In genomic region chr17:44203731-44204452, GRCh38 we compare ENCODE assay signal across 8 cellular contexts. TPM values are rescaled to one million over a fixed set of nuclear protein-coding genes. Genes with fewer than 3 reads are reported as not detected.
DNase-seq lines count a peak whose midpoint lies in the region; ATAC-seq, FAIRE-seq and TF ChIP-seq lines count a peak whose summit lies in the region.

No MANE protein-coding gene starts in this region.

- H3K4me1 ChIP-seq in adipocyte (ENCODE audit: control insufficient read depth, insufficient read depth, low read length) (peaks cover 31% of the 10 kb centered on the region), kidney (ENCODE audit: control insufficient read depth in 1 of 2, insufficient read depth in 1 of 2, low read depth in 1 of 2, low read length in 2 of 2) (peaks cover 5% of the 10 kb centered on the region in 2 donors), thyroid gland (peaks cover 5 to 11% of the 10 kb centered on the region in 2 donors)

- H3K36me3 ChIP-seq in adipocyte (ENCODE audit: control insufficient read depth, insufficient read depth, low read length, severe bottlenecking) (peaks cover 22% of the 10 kb centered on the region), kidney (ENCODE audit: control insufficient read depth in 1 of 2, insufficient read depth in 2 of 2, low read length in 2 of 2) (peaks cover 11 to 18% of the 10 kb centered on the region in 2 donors), thyroid gland (peaks cover 23 to 24% of the 10 kb centered on the region in 2 donors)

- H3K9ac ChIP-seq in adipocyte (ENCODE audit: low read length) (no peak overlapping the region), kidney (ENCODE audit: low read length in 2 of 2) (no peak overlapping the region)

- no peak for ATAC-seq in GM18520 (IDR thresholded peaks at IDR 0.05; ENCODE audit: unreplicated experiment)

- WGBS in thyroid gland, 2 donors: 53 to 58% methylated on average over 9 of the region's 9 CpGs

- H3K27me3 ChIP-seq in HL-60 (ENCODE audit: insufficient read depth, poor library complexity, severe bottlenecking) (no peaks in the 10 kb centered on the region), adipocyte (replicated peaks; ENCODE audit: control insufficient read depth, insufficient read depth, low read length) (no peaks in the 10 kb centered on the region), thyroid gland (no peaks in the 10 kb centered on the region)

- CTCF ChIA-PET in RWPE1 (lab: Yijun Ruan, JAX): interaction anchor here (0.6 to 0.7 kb wide), 2 partner anchors 15 to 315 kb away, joined by 5 read pairs; no protein-coding TSS in a partner anchor

- H3K4me3 ChIP-seq in HL-60 (replicated peaks; ENCODE audit: insufficient read depth, low read length) (no peak overlapping the region), adipocyte (ENCODE audit: low read length) (no peak overlapping the region), kidney (ENCODE audit: low read length in 2 of 2) (no peak overlapping the region), thyroid gland (replicated peaks in 1 of 3) (no peak overlapping the region)

- no peak for FAIRE-seq in kidney (lab: Jason Lieb, UNC)

- no peak overlapping the region for H3K27ac ChIP-seq in HL-60 (replicated peaks)
- H3K27ac ChIP-seq in RWPE1: peak overlapping the region; percentile 74
- no peak overlapping the region for H3K27ac ChIP-seq in kidney (ENCODE audit: low read depth in 2 of 2, low read length in 2 of 2)
- H3K27ac ChIP-seq in thyroid gland: no peak overlapping the region

- no peak for TF ChIP-seq POLR2A in thyroid gland (IDR thresholded peaks at IDR 0.05)

- intact Hi-C loops in kidney (cut with DNase I) (no loop called here), thyroid gland (cut with DNase I) (loop anchor here (5.0 kb wide), 1 partner anchor 143 kb away; the partner anchor contains the start of gene GRN)

- POLR2A ChIA-PET in RWPE1 (lab: Yijun Ruan, JAX; ENCODE audit: low non-redundant PET): interaction anchor here (1.3 kb wide), 1 partner anchor 17 kb away, joined by 4 read pairs; the partner anchor contains the start of gene TMUB2

- TF ChIP-seq CTCF in HL-60 (IDR thresholded peaks at IDR 0.05; ENCODE audit: insufficient read depth, low read length) (peak; percentile 59), RWPE1 (conservative IDR thresholded peaks at IDR 0.05; ENCODE audit: low read depth) (peak; percentile 44), kidney (IDR thresholded peaks at IDR 0.05; ENCODE audit: borderline replicate concordance, extremely low read depth, insufficient read depth) (peak; percentile 48), thyroid gland (IDR thresholded peaks at IDR 0.05) (peak; percentile 25 to 74 (median 52))

- H3K9me3 ChIP-seq in adipocyte (ENCODE audit: control insufficient read depth, low read length) (no peaks in the 10 kb centered on the region), kidney (ENCODE audit: control insufficient read depth in 1 of 2, low read length in 2 of 2) (no peaks in the 10 kb centered on the region), thyroid gland (no peaks in the 10 kb centered on the region)

- DNase-seq in DMS153 (lab: John Stamatoyannopoulos, UW) (peak; percentile 33), HL-60 (ENCODE audit: low read depth in 1 of 2, low spot score in 1 of 2) (peak in 1 of 2 experiments; percentile 75), RWPE1 (ENCODE audit: low spot score) (no peak), adipocyte (ENCODE audit: low read depth) (peak; percentile 89), kidney (no peak), thyroid gland (peak; percentile 46 to 50)
- no peak for DNase-seq in activated CD4-positive, CD25-positive, alpha-beta regulatory T cell treated with anti-CD3 and anti-CD28 coated beads, Interleukin-2, amount 50 U/mL, for 72 hours

RNA-seq across cellular contexts. Expression of gene ATXN7L3, which starts 4.2 kb away (rescaled TPM):
- total RNA-seq in kidney: 64.8 TPM
- 20.0 TPM for polyA plus RNA-seq in kidney (ENCODE audit: insufficient read depth, low read depth, low replicate concordance)
- 10 to 100 TPM; 52.4 to 64.5 (median 58.0) TPM for total RNA-seq in thyroid gland

RNA-seq across cellular contexts. Expression of gene UBTF, which starts 15.6 kb away (rescaled TPM):
- 98.8 TPM for total RNA-seq in kidney
- 46.1 TPM for polyA plus RNA-seq in kidney (ENCODE audit: insufficient read depth, low read depth, low replicate concordance)
- 10 to 100 TPM; 63.6 to 97.4 (median 89.5) TPM for total RNA-seq in thyroid gland

RNA-seq across cellular contexts. Expression of gene TMUB2, which starts 17.1 kb away (rescaled TPM):
- total RNA-seq in kidney: 37.7 TPM
- 39.2 TPM for polyA plus RNA-seq in kidney (ENCODE audit: insufficient read depth, low read depth, low replicate concordance)
- 10 to 100 TPM; 30.6 to 50.5 (median 44.6) TPM for total RNA-seq in thyroid gland

RNA-seq across cellular contexts. Expression of gene ASB16, which starts 33.4 kb away (rescaled TPM):
- total RNA-seq in kidney (0.25 TPM), thyroid gland (1 to 10 TPM; 1.4 to 2.4 (median 1.7) TPM)
- polyA plus RNA-seq in kidney (ENCODE audit: insufficient read depth, low read depth, low replicate concordance): 0.90 TPM

Comparison
In these comparisons a context has a peak if more than half of its experiments do, and no peak if none do; other contexts are left out.
1. DNase-seq: peak in DMS153 (single experiment), adipocyte (single experiment) and thyroid gland (2 of 2); none in RWPE1 (single experiment), kidney (single experiment) and activated CD4-positive, CD25-positive, alpha-beta regulatory T cell treated with anti-CD3 and anti-CD28 coated beads, Interleukin-2, amount 50 U/mL, for 72 hours (single experiment).
2. Peak in every context shown above with its lines, with median percentiles within 50 percentile points of each other: CTCF ChIP-seq.